ENCODE assay signal across 19 cellular contexts in the genomic region with DNA sequence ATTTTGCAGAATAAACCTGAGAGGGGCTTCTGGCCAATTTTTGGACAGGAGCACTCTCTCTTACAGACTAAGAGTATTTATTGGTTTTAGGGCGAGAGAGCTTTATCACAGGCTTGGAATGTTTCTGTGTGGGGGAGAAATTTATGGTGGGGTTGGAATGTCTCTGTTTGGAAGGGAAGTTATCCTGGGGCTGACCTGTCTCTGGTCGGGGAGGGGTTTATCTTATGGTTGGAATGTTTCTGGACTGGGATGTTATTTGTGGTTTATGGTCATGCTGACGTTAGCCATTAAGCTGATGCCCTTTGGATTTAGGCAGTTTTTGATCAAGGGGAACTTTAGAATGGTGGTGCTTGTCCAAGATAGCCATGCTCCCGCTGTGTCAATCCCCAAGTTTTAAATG.
DNase-seq lines count a peak whose midpoint lies in the region; ATAC-seq and TF ChIP-seq lines count a peak whose summit lies in the region.
"Had no signal": no experiment of that assay in that cellular context is flagged by ENCODE, and none has a peak within 500 bp of the region (broad histone marks: within the 10 kb centered on the region; RNA-seq: fewer than 3 reads in every experiment).

No MANE protein-coding gene starts in this region.

- DNase-seq in ACHN, result peak; percentile 4
- peak; percentile 75 for DNase-seq in HCEC 1CT
- DNase-seq in adipocyte (ENCODE audit: low read depth), result no peak
- DNase-seq in glomerular visceral epithelial cell (ENCODE audit: extremely low spot score), result peak; percentile 88
- no peak for DNase-seq in DMS 273 (lab: John Stamatoyannopoulos, UW; ENCODE audit: unreplicated experiment)
- no peak for DNase-seq in transverse colon
- DNase-seq: COR-L47; GDM1; left ventricle myocardium superior; NCI-H1417; NCI-H82; ovary; sigmoid colon; stimulated activated CD4-positive, alpha-beta T cell treated with anti-CD3 and anti-CD28 coated beads, Interleukin-2, amount 100 ng/mL, for 48 hours; uterus had no signal

- no peak overlapping the region for H3K4me3 ChIP-seq in adipocyte (ENCODE audit: low read length)
- no peak overlapping the region for H3K4me3 ChIP-seq in gastroesophageal sphincter
- H3K4me3 ChIP-seq in transverse colon, result no peak overlapping the region
- H3K4me3 ChIP-seq: ovary, sigmoid colon, uterus had no signal

- no peak for ATAC-seq in HG03469 (IDR thresholded peaks at IDR 0.05; ENCODE audit: unreplicated experiment)
- no peak for ATAC-seq in gastroesophageal sphincter
- ATAC-seq: foreskin keratinocyte, left ventricle myocardium superior had no signal

- H3K27me3 ChIP-seq in adipocyte (replicated peaks; ENCODE audit: control insufficient read depth, insufficient read depth, low read length) (peaks cover 2% of the 10 kb centered on the region), gastroesophageal sphincter (no peaks in the 10 kb centered on the region), transverse colon (no peaks in the 10 kb centered on the region)
- H3K27me3 ChIP-seq: foreskin keratinocyte, ovary, sigmoid colon, uterus had no signal

- H3K9ac ChIP-seq in adipocyte (ENCODE audit: low read length), result peak overlapping the region; percentile 15

- intact Hi-C loops in transverse colon (cut with DNase I; ENCODE audit: low total_unique reads), result loop anchor here (2.0 kb wide), 1 partner anchor 50 kb away; no protein-coding TSS in a partner anchor

- TF ChIP-seq EP300 in gastroesophageal sphincter (IDR thresholded peaks at IDR 0.05) (no peak), transverse colon (IDR thresholded peaks at IDR 0.05; ENCODE audit: low read depth) (no peak)

- H3K4me1 ChIP-seq in adipocyte (ENCODE audit: control insufficient read depth, insufficient read depth, low read length), result peaks cover 27% of the 10 kb centered on the region
- peaks cover 0 to 16% (median 0%) of the 10 kb centered on the region in 3 donors for H3K4me1 ChIP-seq in gastroesophageal sphincter
- H3K4me1 ChIP-seq in transverse colon, result peaks cover 0 to 6% (median 3%) of the 10 kb centered on the region in 4 donors
- H3K4me1 ChIP-seq: foreskin keratinocyte, uterus had no signal

- no peak for TF ChIP-seq POLR2A in gastroesophageal sphincter (IDR thresholded peaks at IDR 0.05)
- no peak for TF ChIP-seq POLR2A in transverse colon (IDR thresholded peaks at IDR 0.05)

- H3K27ac ChIP-seq in gastroesophageal sphincter (no peak overlapping the region), transverse colon (no peak overlapping the region)
- H3K27ac ChIP-seq: foreskin keratinocyte, ovary, RWPE1, sigmoid colon had no signal

- H3K36me3 ChIP-seq in adipocyte (ENCODE audit: control insufficient read depth, insufficient read depth, low read length, severe bottlenecking) (no peaks in the 10 kb centered on the region), gastroesophageal sphincter (no peaks in the 10 kb centered on the region), transverse colon (no peaks in the 10 kb centered on the region)
- H3K36me3 ChIP-seq: ovary, sigmoid colon, uterus had no signal

- H3K9me3 ChIP-seq in adipocyte (ENCODE audit: control insufficient read depth, low read length) (no peaks in the 10 kb centered on the region), gastroesophageal sphincter (no peaks in the 10 kb centered on the region), transverse colon (no peaks in the 10 kb centered on the region)
- H3K9me3 ChIP-seq: ovary, sigmoid colon had no signal

- TF ChIP-seq CTCF in gastroesophageal sphincter (IDR thresholded peaks at IDR 0.05), result no peak
- no peak for TF ChIP-seq CTCF in transverse colon (IDR thresholded peaks at IDR 0.05)

- WGBS in gastroesophageal sphincter (ENCODE audit: low coverage in 1 of 2), 2 donors, result 82 to 94% methylated on average over 2 to 4 of the region's 4 CpGs
- WGBS in transverse colon (ENCODE audit: low coverage in 1 of 2), 2 donors, result 52% methylated on average over 2 to 4 of the region's 4 CpGs

- in situ Hi-C loops in ACHN (cut with HindIII; ENCODE audit: low pct_ligation_motif_present, low pct_unique_long_range_greater_than_20kb, low sequenced_read_pairs), result no loop called here
- in situ Hi-C loops in transverse colon (cut with MboI; ENCODE audit: low pct_ligation_motif_present in 1 of 4, low pct_unique_long_range_greater_than_20kb in 1 of 4, low sequenced_read_pairs in 3 of 4), result no loop called here

Comparison
In these comparisons a context has a peak if more than half of its experiments do, and no peak if none do; other contexts are left out.
1. DNase-seq: peak in ACHN (single experiment), HCEC 1CT (single experiment) and glomerular visceral epithelial cell (single experiment); none in adipocyte (single experiment), DMS 273 (single experiment) and transverse colon (single experiment).